29 cellular contexts compared by ENCODE assay signal in the genomic region with DNA sequence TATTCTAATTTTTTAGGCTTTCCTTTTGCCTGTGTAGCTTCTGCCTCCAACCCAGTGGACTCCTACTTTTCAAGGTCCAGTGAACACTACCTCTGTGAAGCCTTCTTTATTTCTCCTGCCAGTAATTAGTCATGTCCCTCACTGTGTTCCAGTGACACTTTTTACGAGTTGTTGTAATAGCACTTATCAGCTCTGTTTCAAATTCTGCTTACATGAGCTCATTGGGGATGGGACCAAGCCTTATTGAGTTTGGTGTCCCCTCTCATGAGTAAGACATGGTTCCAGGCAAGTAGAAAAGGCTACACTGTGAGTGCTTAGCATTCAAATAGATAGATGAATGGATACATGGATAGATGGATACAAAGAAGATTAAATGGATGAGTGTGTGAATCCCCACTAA.
"Had no signal": no experiment of that assay in that cellular context is flagged by ENCODE, and none has a peak within 500 bp of the region (broad histone marks: within the 10 kb centered on the region; RNA-seq: fewer than 3 reads in every experiment).

No MANE protein-coding gene starts in this region.

- H3K4me1 ChIP-seq: ascending aorta, Peyer's patch, SJSA1 had no signal

- FAIRE-seq: TTC549 had no signal

- H3K27me3 ChIP-seq: ascending aorta, cardiac muscle cell, Peyer's patch had no signal

- H3K36me3 ChIP-seq: ascending aorta, cardiac muscle cell, Peyer's patch, SJSA1 had no signal

- H3K4me3 ChIP-seq: ascending aorta, cardiac muscle cell, Peyer's patch, SJSA1 had no signal

- DNase-seq: activated CD4-positive, alpha-beta T cell treated with anti-CD3 and anti-CD28 coated beads for 36 hours; activated CD4-positive, alpha-beta T cell treated with anti-CD3 and anti-CD28 coated beads, Interleukin-2, amount 10 ng/mL, durations not matched to agents 7 days and 5 days; activated CD4-positive, alpha-beta T cell treated with anti-CD3 and anti-CD28 coated beads, Interleukin-2, amount 50 U/mL, for 48 hours; activated CD8-positive, alpha-beta T cell treated with anti-CD3 and anti-CD28 coated beads, Interleukin-2, amount 10 ng/mL, durations not matched to agents 7 days and 5 days; activated gamma-delta T cell; activated naive CD4-positive, alpha-beta T cell treated with Interleukin-2 at 50 U/mL for 16 hours; activated naive CD8-positive, alpha-beta T cell treated with anti-CD3 and anti-CD28 coated beads, Interleukin-2, amount 10 ng/mL, durations not matched to agents 7 days and 5 days; activated T-cell treated with anti-CD3 and anti-CD28 coated beads, Interleukin-2, amount 50 U/mL, for 24 hours; amygdala; Kasumi-1; NCI-H1092 treated with DMSO at 0.1 percent for 48 hours; NCI-H1417; NCI-H146; NCI-H187; NCI-H2029 treated with DMSO at 0.1 percent for 48 hours; NCI-H2107; NCI-H226; NCI-H446 treated with DMSO at 0.1 percent for 48 hours; NCI-H524; Peyer's patch; RPMI8226; SHP77 treated with DMSO at 0.1 percent for 48 hours; SK-N-SH had no signal

- H3K9me3 ChIP-seq: ascending aorta, Peyer's patch, SJSA1, SK-N-SH had no signal

- H3K27ac ChIP-seq: ascending aorta, cardiac muscle cell, Peyer's patch, SJSA1 had no signal

- ATAC-seq: activated CD4-positive, alpha-beta T cell treated with anti-CD3 and anti-CD28 coated beads for 36 hours; activated CD4-positive, CD25-positive, alpha-beta regulatory T cell treated with anti-CD3 and anti-CD28 coated beads, Interleukin-2, amount 50 U/mL, for 24 hours; activated CD8-positive, alpha-beta T cell treated with anti-CD3 and anti-CD28 coated beads, Interleukin-2, amount 10 ng/mL, durations not matched to agents 7 days and 5 days; WTC11 had no signal
